ENCODE assay signal across 9 cellular contexts in genomic region chr7:100632951-100633717, GRCh38. TPM values are rescaled to one million over a fixed set of nuclear protein-coding genes. Genes with fewer than 3 reads are reported as not detected.
DNase-seq lines count a peak whose midpoint lies in the region; ATAC-seq and TF ChIP-seq lines count a peak whose summit lies in the region.
"Had no signal": no experiment of that assay in that cellular context is flagged by ENCODE, and none has a peak within 500 bp of the region (broad histone marks: within the 10 kb centered on the region; RNA-seq: fewer than 3 reads in every experiment).

No MANE protein-coding gene starts in this region.

- peak; percentile 62 for TF ChIP-seq CTCF in C4-2B (conservative IDR thresholded peaks at IDR 0.05)
- TF ChIP-seq CTCF in fibroblast of lung (conservative IDR thresholded peaks at IDR 0.05 in 1 of 2, IDR thresholded peaks at IDR 0.05 in 1 of 2; ENCODE audit: low read depth in 1 of 2, low read length in 2 of 2) = peak in 1 of 2 donors; percentile 50
- TF ChIP-seq CTCF in neutrophil (IDR thresholded peaks at IDR 0.05) = peak; percentile 51

- H3K4me1 ChIP-seq in fibroblast of lung (ENCODE audit: control insufficient read depth, extremely low read depth, insufficient read depth, low read length) (no peaks in the 10 kb centered on the region), neutrophil (ENCODE audit: control insufficient read depth in 1 of 2, insufficient read depth in 1 of 2, low read depth in 1 of 2, low read length in 1 of 2) (peaks cover 11 to 12% of the 10 kb centered on the region in 2 experiments)

- H3K4me3 ChIP-seq in fibroblast of lung (replicated peaks in 1 of 4; ENCODE audit: control extremely low read depth in 1 of 4, insufficient read depth in 1 of 4, low read depth in 3 of 4, low read length in 4 of 4) = peak overlapping the region in 3 of 4 experiments; percentile 22 to 44 (median 37)
- H3K4me3 ChIP-seq in neutrophil (ENCODE audit: low read depth in 1 of 2, low read length in 1 of 2) = peak overlapping the region; percentile 59 to 73

- no peaks in the 10 kb centered on the region for H3K79me2 ChIP-seq in fibroblast of lung (ENCODE audit: control insufficient read depth, insufficient read depth, low read length)

- peaks cover 16% of the 10 kb centered on the region for H3K27me3 ChIP-seq in fibroblast of lung (ENCODE audit: control insufficient read depth, insufficient read depth, low read length)
- H3K27me3 ChIP-seq in neutrophil = peaks cover 67% of the 10 kb centered on the region

- H3K27ac ChIP-seq in C4-2B (peak overlapping the region; percentile 89), fibroblast of lung (ENCODE audit: insufficient read depth, low read length) (no peak overlapping the region), neutrophil (peak overlapping the region; percentile 51)

- no peaks in the 10 kb centered on the region for H3K36me3 ChIP-seq in fibroblast of lung (ENCODE audit: control insufficient read depth, insufficient read depth, low read length)
- no peaks in the 10 kb centered on the region for H3K36me3 ChIP-seq in neutrophil

- H3K9ac ChIP-seq in fibroblast of lung (ENCODE audit: insufficient read depth, low read length) = peak overlapping the region; percentile 23

- H3K4me2 ChIP-seq in fibroblast of lung (ENCODE audit: extremely low read depth, insufficient read depth, low read length) = peak overlapping the region; percentile 58

- H2AFZ ChIP-seq in fibroblast of lung (ENCODE audit: low read length) = peak overlapping the region; percentile 60

- H3K9me3 ChIP-seq in fibroblast of lung (ENCODE audit: control insufficient read depth, insufficient read depth, low read depth, low read length) (no peaks in the 10 kb centered on the region), neutrophil (no peaks in the 10 kb centered on the region)

- H4K20me1 ChIP-seq in fibroblast of lung (ENCODE audit: control insufficient read depth, extremely low read depth, insufficient read depth, low read length) = no peaks in the 10 kb centered on the region

- DNase-seq in NCI-H2171 (lab: John Stamatoyannopoulos, UW) = peak; percentile 67
- peak; percentile 38 for DNase-seq in activated T-cell treated with anti-CD3 and anti-CD28 coated beads for 1 hour (ENCODE audit: low read depth)
- peak in 1 of 2 donors; percentile 25 for DNase-seq in fibroblast of lung (ENCODE audit: low read depth in 2 of 2)
- DNase-seq in epidermal melanocyte (ENCODE audit: insufficient read length, low spot score) = no peak

- ATAC-seq in GM19438 (IDR thresholded peaks at IDR 0.05; ENCODE audit: low read depth, unreplicated experiment) (peak; percentile 57), HG02938 (IDR thresholded peaks at IDR 0.05; ENCODE audit: unreplicated experiment) (no peak)

RNA-seq across cellular contexts. Expression of gene TFR2, which starts 8.2 kb away (rescaled TPM):
- total RNA-seq in fibroblast of lung = under 0.01 TPM in 1 of 2 replicates, not detected in the other
- 0.08 and 0.16 TPM in 2 replicates for polyA plus RNA-seq in fibroblast of lung
- 0.21 and 0.30 TPM in 2 replicates for polyA plus RNA-seq in fibroblast of lung (2012)
- polyA minus RNA-seq in fibroblast of lung (ENCODE audit: low replicate concordance) = not detected in 2 replicates

RNA-seq across cellular contexts. Expression of gene MOSPD3, which starts 20.8 kb away (rescaled TPM):
- total RNA-seq in fibroblast of lung = 3.9 and 5.9 TPM in 2 replicates
- polyA plus RNA-seq in fibroblast of lung = 12.8 and 13.8 TPM in 2 replicates
- 21.3 and 22.2 TPM in 2 replicates for polyA plus RNA-seq in fibroblast of lung (2012)
- polyA minus RNA-seq in fibroblast of lung (ENCODE audit: low replicate concordance) = 22.3 and 32.0 TPM in 2 replicates

RNA-seq across cellular contexts. Expression of gene ACTL6B, which starts 23.1 kb away (rescaled TPM):
- total RNA-seq in fibroblast of lung = not detected in 2 replicates
- polyA plus RNA-seq in fibroblast of lung = not detected in 2 replicates
- not detected in 2 replicates for polyA plus RNA-seq in fibroblast of lung (2012)
- polyA minus RNA-seq in fibroblast of lung (ENCODE audit: low replicate concordance) = not detected in 2 replicates
- total RNA-seq: LHCN-M2 had no signal

RNA-seq across cellular contexts. Expression of gene PCOLCE, which starts 31.0 kb away (rescaled TPM):
- 116 and 128 TPM in 2 replicates for total RNA-seq in fibroblast of lung
- 176 and 211 TPM in 2 replicates for polyA plus RNA-seq in fibroblast of lung
- polyA plus RNA-seq in fibroblast of lung (2012) = 521 and 677 TPM in 2 replicates
- 250 and 558 TPM in 2 replicates for polyA minus RNA-seq in fibroblast of lung (ENCODE audit: low replicate concordance)

RNA-seq across cellular contexts. Expression of gene GNB2, which starts 40.4 kb away (rescaled TPM):
- 64.5 and 85.2 TPM in 2 replicates for total RNA-seq in fibroblast of lung
- polyA plus RNA-seq in fibroblast of lung = 145 and 170 TPM in 2 replicates
- 257 and 351 TPM in 2 replicates for polyA plus RNA-seq in fibroblast of lung (2012)
- polyA minus RNA-seq in fibroblast of lung (ENCODE audit: low replicate concordance) = 655 and 673 TPM in 2 replicates
